1 cellular context compared by ENCODE assay signal in genomic region chr9:76665966-76666365, GRCh38.
TF ChIP-seq lines count a peak whose summit lies in the region.

No MANE protein-coding gene starts in this region.

TF ChIP-seq in A549, 52 proteins besides CTCF, POLR2A, EP300 and RAD21:
- peak; percentile 56 for TF ChIP-seq SMC3 (IDR thresholded peaks at IDR 0.05)
